Comparison of ENCODE assay signal across 1 cellular context in the genomic region with DNA sequence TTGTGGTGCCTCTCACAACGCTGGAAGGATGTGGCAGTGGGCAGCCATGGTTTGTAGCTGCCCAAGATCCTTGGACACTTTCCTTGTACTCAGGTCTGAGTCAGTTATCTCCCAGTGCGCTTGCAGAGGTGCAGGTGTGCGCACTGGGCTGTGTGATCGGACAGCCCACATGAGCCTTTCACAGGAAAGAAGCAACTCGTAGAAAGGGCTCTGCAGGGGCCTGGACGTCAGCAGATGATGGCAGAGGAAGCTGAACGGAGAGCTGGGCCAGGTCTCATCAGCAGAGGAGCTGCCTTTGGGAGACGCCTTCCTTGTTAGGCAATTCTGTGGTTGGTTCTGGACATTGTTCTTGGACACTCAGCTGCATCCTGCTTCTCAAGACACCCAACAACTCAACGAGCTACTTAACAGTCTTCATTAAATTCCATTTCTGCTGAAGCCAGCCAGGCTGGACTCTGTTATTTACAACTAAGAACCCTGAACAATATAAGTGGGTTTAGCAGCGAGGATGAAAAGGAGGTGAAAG.
TF ChIP-seq lines count a peak whose summit lies in the region.

No MANE protein-coding gene starts in this region.

TF ChIP-seq in K562, 482 proteins besides CTCF, POLR2A, EP300 and RAD21:
- TF ChIP-seq ZNF134 (CRISPR knock-in tag; conservative IDR thresholded peaks at IDR 0.05) (peak; percentile 46; the same call in 1 of the 2 replicates), TCF7 (IDR thresholded peaks at IDR 0.05; ENCODE audit: borderline replicate concordance) (no peak), ZSCAN29 (IDR thresholded peaks at IDR 0.05) (no peak)
